21 cellular contexts compared by ENCODE assay signal in genomic region chr16:1349351-1349750, GRCh38.
"Had no signal": no experiment of that assay in that cellular context is flagged by ENCODE, and none has a peak within 500 bp of the region (broad histone marks: within the 10 kb centered on the region; RNA-seq: fewer than 3 reads in every experiment).

No MANE protein-coding gene starts in this region.

- H3K27ac Mint-ChIP-seq: stimulated activated memory B cell treated with anti-CD40 and anti-IgM and Interleukin-4, amounts not matched to agents 10 μg/mL and 1 μg/mL and 100 μg/mL, for 72 hours; stimulated activated naive CD8-positive, alpha-beta T cell treated with anti-CD3 and anti-CD28 coated beads, Interleukin-15, Interleukin-2, amounts not matched to agents 100 ng/mL and 50 ng/mL, for 24 hours had no signal

- H3K9me3 ChIP-seq: heart left ventricle, pancreas, prostate gland, right lobe of liver, testis, tibial nerve, upper lobe of right lung, vagina had no signal

- H3K27me3 Mint-ChIP-seq: naive thymus-derived CD8-positive, alpha-beta T cell; stimulated activated memory B cell treated with anti-CD40 and anti-IgM and Interleukin-4, amounts not matched to agents 10 μg/mL and 1 μg/mL and 100 μg/mL, for 72 hours; stimulated activated naive CD8-positive, alpha-beta T cell treated with anti-CD3 and anti-CD28 coated beads, Interleukin-15, Interleukin-2, amounts not matched to agents 100 ng/mL and 50 ng/mL, for 24 hours had no signal

- H3K27ac ChIP-seq: heart left ventricle, pancreas, prostate gland, right lobe of liver, testis, tibial nerve, upper lobe of right lung, vagina had no signal

- H3K27me3 ChIP-seq: dorsolateral prefrontal cortex, heart left ventricle, pancreas, right lobe of liver, testis, tibial nerve, upper lobe of right lung, vagina had no signal

- H3K36me3 ChIP-seq: right lobe of liver had no signal

- H3K4me3 ChIP-seq: heart left ventricle, pancreas, prostate gland, right lobe of liver, testis, tibial nerve, upper lobe of right lung, vagina had no signal

- ATAC-seq: esophagus mucosa; heart left ventricle; naive thymus-derived CD8-positive, alpha-beta T cell; pancreas; right lobe of liver; stimulated activated memory B cell treated with anti-CD40 and anti-IgM and Interleukin-4, amounts not matched to agents 10 μg/mL and 1 μg/mL and 100 μg/mL, for 72 hours; upper lobe of right lung had no signal

- DNase-seq: cortex of kidney; dorsolateral prefrontal cortex; effector CD8-positive, alpha-beta T cell; heart left ventricle; hippocampal formation; kidney glomerular epithelial cell; naive thymus-derived CD8-positive, alpha-beta T cell; occipital lobe; retina; right lobe of liver; stimulated activated CD4-positive, alpha-beta T cell treated with anti-CD3 and anti-CD28 coated beads, Interleukin-4, amount 100 ng/mL, for 24 hours; testis; upper lobe of right lung had no signal

- H3K9me3 Mint-ChIP-seq: neural crest cell; stimulated activated memory B cell treated with anti-CD40 and anti-IgM and Interleukin-4, amounts not matched to agents 10 μg/mL and 1 μg/mL and 100 μg/mL, for 72 hours; stimulated activated naive CD8-positive, alpha-beta T cell treated with anti-CD3 and anti-CD28 coated beads, Interleukin-15, Interleukin-2, amounts not matched to agents 100 ng/mL and 50 ng/mL, for 24 hours had no signal
